ENCODE assay signal across 21 cellular contexts in the genomic region with DNA sequence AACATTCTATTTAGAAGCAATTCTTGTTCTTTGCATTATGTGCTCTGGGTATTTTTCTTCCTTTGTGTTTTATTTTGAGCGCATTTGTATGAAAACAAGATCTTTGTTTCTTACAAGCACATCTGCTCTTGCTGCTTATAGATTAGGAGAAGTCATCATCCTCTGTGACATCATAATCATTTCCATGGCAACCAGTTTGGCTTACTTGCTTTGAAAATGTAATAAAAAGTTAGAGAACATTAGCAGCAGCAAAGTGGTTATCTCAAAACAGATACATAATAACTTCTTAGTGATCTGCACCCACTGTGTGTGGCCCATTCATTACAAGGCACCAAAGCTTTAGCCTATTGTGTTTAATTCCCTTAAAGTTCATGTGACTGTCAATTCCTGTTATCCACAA.
"Had no signal": no experiment of that assay in that cellular context is flagged by ENCODE, and none has a peak within 500 bp of the region (broad histone marks: within the 10 kb centered on the region; RNA-seq: fewer than 3 reads in every experiment).

No MANE protein-coding gene starts in this region.

- H3K36me3 Mint-ChIP-seq: activated naive CD4-positive, alpha-beta T cell treated with anti-CD3 and anti-CD28 coated beads, Interleukin-2, amount 50 U/mL, for 24 hours; brain; natural killer cell treated with Interleukin-12 subunit alpha and Interleukin-12 subunit beta and Interleukin-15 and Interleukin-18, amount 100 ng/mL, for 72 hours had no signal

- H3K4me3 Mint-ChIP-seq: activated naive CD4-positive, alpha-beta T cell treated with anti-CD3 and anti-CD28 coated beads, Interleukin-2, amount 50 U/mL, for 24 hours; brain; dendritic cell treated with granulocyte-macrophage colony-stimulating factor and Interleukin-4, amounts not matched to agents 40 ng/mL and 50 ng/mL, for 4 days; natural killer cell treated with Interleukin-12 subunit alpha and Interleukin-12 subunit beta and Interleukin-15 and Interleukin-18, amount 100 ng/mL, for 72 hours had no signal

- H3K36me3 ChIP-seq: gastrocnemius medialis, left lung, spleen, upper lobe of right lung had no signal

- ATAC-seq: gastrocnemius medialis; left lung; natural killer cell treated with Interleukin-12 subunit alpha and Interleukin-12 subunit beta and Interleukin-15 and Interleukin-18, amount 100 ng/mL, for 72 hours; upper lobe of right lung had no signal

- H3K27ac ChIP-seq: gastrocnemius medialis, left lung, spleen, upper lobe of right lung had no signal

- H3K9me3 Mint-ChIP-seq: activated naive CD4-positive, alpha-beta T cell treated with anti-CD3 and anti-CD28 coated beads, Interleukin-2, amount 50 U/mL, for 24 hours; brain; dendritic cell treated with granulocyte-macrophage colony-stimulating factor and Interleukin-4, amounts not matched to agents 40 ng/mL and 50 ng/mL, for 4 days; natural killer cell treated with Interleukin-12 subunit alpha and Interleukin-12 subunit beta and Interleukin-15 and Interleukin-18, amount 100 ng/mL, for 72 hours had no signal

- H3K4me1 ChIP-seq: left lung, spleen, upper lobe of right lung had no signal

- H3K27ac Mint-ChIP-seq: activated naive CD4-positive, alpha-beta T cell treated with anti-CD3 and anti-CD28 coated beads, Interleukin-2, amount 50 U/mL, for 24 hours; dendritic cell treated with granulocyte-macrophage colony-stimulating factor and Interleukin-4, amounts not matched to agents 40 ng/mL and 50 ng/mL, for 4 days; natural killer cell treated with Interleukin-12 subunit alpha and Interleukin-12 subunit beta and Interleukin-15 and Interleukin-18, amount 100 ng/mL, for 72 hours had no signal

- H3K9me3 ChIP-seq: gastrocnemius medialis, left lung, spleen, upper lobe of right lung had no signal

- H3K27me3 Mint-ChIP-seq: activated naive CD4-positive, alpha-beta T cell treated with anti-CD3 and anti-CD28 coated beads, Interleukin-2, amount 50 U/mL, for 24 hours; brain; dendritic cell treated with granulocyte-macrophage colony-stimulating factor and Interleukin-4, amounts not matched to agents 40 ng/mL and 50 ng/mL, for 4 days had no signal

- H3K27me3 ChIP-seq: gastrocnemius medialis, left lung, spleen, upper lobe of right lung had no signal

- H3K4me3 ChIP-seq: gastrocnemius medialis, left lung, spleen, upper lobe of right lung had no signal

- H3K4me1 Mint-ChIP-seq: activated naive CD4-positive, alpha-beta T cell treated with anti-CD3 and anti-CD28 coated beads, Interleukin-2, amount 50 U/mL, for 24 hours had no signal

- DNase-seq: activated gamma-delta T cell treated with Interleukin-2 at 50 U/mL for 16 hours; activated T-cell treated with anti-CD3 and anti-CD28 coated beads, Interleukin-2, amount 50 U/mL, for 1 hour; anterior cingulate cortex; effector CD8-positive, alpha-beta T cell; gastrocnemius medialis; hippocampal formation; kidney glomerular epithelial cell; left lung; mammary epithelial cell; midbrain; occipital lobe; posterior cingulate gyrus; spleen; stimulated activated CD4-positive, alpha-beta T cell treated with anti-CD3 and anti-CD28 coated beads, Interleukin-4, amount 100 ng/mL, for 1 hour; stimulated activated naive CD4-positive, alpha-beta T cell treated with Interleukin-2 at 50 U/mL for 16 hours; T-helper 1 cell; upper lobe of right lung had no signal
